In genomic region chr6:85404497-85405174, GRCh38 we compare ENCODE assay signal across 1 cellular context.
TF ChIP-seq lines count a peak whose summit lies in the region.

No MANE protein-coding gene starts in this region.

TF ChIP-seq in GM23338, 12 proteins besides CTCF, POLR2A, EP300 and RAD21 (continued from another document):
- TF ChIP-seq REST (IDR thresholded peaks at IDR 0.05; ENCODE audit: unreplicated experiment) = no peak
- TF ChIP-seq ZNF331 (CRISPR knock-in tag; IDR thresholded peaks at IDR 0.05; ENCODE audit: low read depth) = no peak
- no peak for TF ChIP-seq JUNB (IDR thresholded peaks at IDR 0.05; ENCODE audit: unreplicated experiment)
- no peak for TF ChIP-seq ZNF114 (CRISPR knock-in tag; IDR thresholded peaks at IDR 0.05)
- no peak for TF ChIP-seq EZH2phosphoT487 (IDR thresholded peaks at IDR 0.05; ENCODE audit: unreplicated experiment)
- TF ChIP-seq ETS1 (IDR thresholded peaks at IDR 0.05) = no peak
- no peak for TF ChIP-seq POLR2AphosphoS5 (IDR thresholded peaks at IDR 0.05; ENCODE audit: low read depth)
